Comparison of ENCODE assay signal across 8 cellular contexts in the genomic region with DNA sequence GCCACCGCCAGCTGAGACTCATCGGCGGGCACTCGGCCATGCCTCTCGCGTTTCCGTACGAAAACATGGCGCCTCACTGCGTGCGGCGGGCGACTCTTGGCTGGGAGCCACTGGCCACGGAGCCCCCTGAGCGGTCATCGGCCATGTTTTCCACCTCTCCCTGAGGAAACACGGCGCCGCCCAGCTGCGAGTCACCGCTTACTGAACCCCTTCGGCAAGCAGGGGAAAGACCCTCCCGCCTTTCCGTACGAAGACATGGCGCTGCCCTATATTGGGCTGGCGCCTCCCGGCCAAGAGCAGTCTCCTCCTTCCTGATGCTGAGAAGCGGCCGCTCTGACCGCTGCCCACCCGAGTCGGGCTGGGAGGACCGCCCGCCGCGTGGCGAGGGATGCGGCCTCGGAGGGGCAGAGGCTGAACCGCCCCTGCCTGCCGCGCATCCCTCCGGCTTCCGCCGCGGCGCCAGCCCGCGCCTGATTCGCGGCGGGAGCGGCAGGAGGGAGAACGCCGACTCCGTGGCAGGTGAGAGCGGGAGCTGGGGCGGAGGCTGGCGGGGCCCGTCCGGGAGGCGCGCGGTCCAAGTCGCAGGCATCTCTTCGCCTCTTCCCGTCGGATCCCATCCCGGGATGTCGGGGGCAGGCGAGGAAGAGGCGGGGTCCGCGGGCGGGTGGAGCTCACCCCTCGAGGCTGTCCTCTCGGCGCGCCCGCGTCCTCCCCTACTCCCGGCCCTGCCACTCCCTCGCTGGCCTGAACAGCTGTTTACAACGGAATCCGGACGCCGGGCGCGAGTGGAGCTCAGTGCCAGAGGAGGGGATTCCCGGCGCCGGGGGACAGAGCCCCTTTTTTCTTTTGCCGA. TPM values are rescaled to one million over a fixed set of nuclear protein-coding genes. Genes with fewer than 3 reads are reported as not detected.
DNase-seq lines count a peak whose midpoint lies in the region; ATAC-seq and TF ChIP-seq lines count a peak whose summit lies in the region.

A gene with protein sequence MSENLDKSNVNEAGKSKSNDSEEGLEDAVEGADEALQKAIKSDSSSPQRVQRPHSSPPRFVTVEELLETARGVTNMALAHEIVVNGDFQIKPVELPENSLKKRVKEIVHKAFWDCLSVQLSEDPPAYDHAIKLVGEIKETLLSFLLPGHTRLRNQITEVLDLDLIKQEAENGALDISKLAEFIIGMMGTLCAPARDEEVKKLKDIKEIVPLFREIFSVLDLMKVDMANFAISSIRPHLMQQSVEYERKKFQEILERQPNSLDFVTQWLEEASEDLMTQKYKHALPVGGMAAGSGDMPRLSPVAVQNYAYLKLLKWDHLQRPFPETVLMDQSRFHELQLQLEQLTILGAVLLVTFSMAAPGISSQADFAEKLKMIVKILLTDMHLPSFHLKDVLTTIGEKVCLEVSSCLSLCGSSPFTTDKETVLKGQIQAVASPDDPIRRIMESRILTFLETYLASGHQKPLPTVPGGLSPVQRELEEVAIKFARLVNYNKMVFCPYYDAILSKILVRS (plus strand): TSS at position 299 of the 853 bp plus-strand sequence. CDS start 4,202 bp downstream, outside the sequence.

- peak within 1 kb of the TSS; percentile 96 for H3K27ac ChIP-seq in hepatocyte

- in situ Hi-C loops in astrocyte of the cerebellum (cut with HindIII; ENCODE audit: low sequenced_read_pairs), result no loop called here

- H3K9me3 ChIP-seq in hepatocyte (ENCODE audit: low read depth), result no peaks in the 10 kb centered on the region

- H3K36me3 ChIP-seq in hepatocyte (replicated peaks; ENCODE audit: insufficient read depth, low read depth), result no peaks in the 10 kb centered on the region

- H3K4me3 ChIP-seq in astrocyte of the cerebellum (ENCODE audit: low read depth, low read length) (peak within 1 kb of the TSS; percentile 86), hepatocyte (peak within 1 kb of the TSS; percentile 76)

- no peak for TF ChIP-seq CTCF in astrocyte of the cerebellum (IDR thresholded peaks at IDR 0.05; ENCODE audit: low read depth, low read length, missing control alignments)
- no peak for TF ChIP-seq CTCF in hepatocyte (IDR thresholded peaks at IDR 0.05; ENCODE audit: poor library complexity)

- peak; percentile 89 for DNase-seq in NCI-H1694 (lab: John Stamatoyannopoulos, UW)
- peak; percentile 58 for DNase-seq in T-helper 22 cell (ENCODE audit: low read depth)
- peak; percentile 86 for DNase-seq in astrocyte of the cerebellum (ENCODE audit: low read depth)
- DNase-seq in hepatocyte (ENCODE audit: low spot score), result peak; percentile 90
- DNase-seq in renal cortical epithelial cell (ENCODE audit: low read depth), result peak; percentile 75
- DNase-seq in NCI-H774 (lab: John Stamatoyannopoulos, UW), result no peak

- ATAC-seq in GM18508 (IDR thresholded peaks at IDR 0.05; ENCODE audit: insufficient read depth, unreplicated experiment), result peak; percentile 55
- peak; percentile 75 for ATAC-seq in HG02938 (IDR thresholded peaks at IDR 0.05; ENCODE audit: unreplicated experiment)

- H3K4me1 ChIP-seq in hepatocyte (ENCODE audit: insufficient read depth), result peaks cover 15% of the 10 kb centered on the region

- peak within 1 kb of the TSS; percentile 83 for H3K4me2 ChIP-seq in hepatocyte

- peaks cover 24% of the 10 kb centered on the region for H3K79me2 ChIP-seq in hepatocyte

- no peaks in the 10 kb centered on the region for H3K27me3 ChIP-seq in hepatocyte

- WGBS in hepatocyte (ENCODE audit: low lambda C conversion rate, missing lambda C conversion rate), result 1% methylated on average over 71 of the region's 94 CpGs

- no peaks in the 10 kb centered on the region for H4K20me1 ChIP-seq in hepatocyte (ENCODE audit: insufficient read depth, poor library complexity, severe bottlenecking)

- no peaks in the 10 kb centered on the region for H3K9me2 ChIP-seq in hepatocyte (replicated peaks; ENCODE audit: insufficient read depth)

- peak within 1 kb of the TSS; percentile 69 for H2AFZ ChIP-seq in hepatocyte

RNA-seq across cellular contexts. Expression of the gene that starts here (rescaled TPM):
- total RNA-seq in hepatocyte (16.8 and 25.5 TPM in 2 replicates), renal cortical epithelial cell (18.4 and 33.4 TPM in 2 replicates)
- 9.8 and 11.2 TPM in 2 replicates for polyA plus RNA-seq in hepatocyte
